ENCODE assay signal across 8 cellular contexts in the genomic region with DNA sequence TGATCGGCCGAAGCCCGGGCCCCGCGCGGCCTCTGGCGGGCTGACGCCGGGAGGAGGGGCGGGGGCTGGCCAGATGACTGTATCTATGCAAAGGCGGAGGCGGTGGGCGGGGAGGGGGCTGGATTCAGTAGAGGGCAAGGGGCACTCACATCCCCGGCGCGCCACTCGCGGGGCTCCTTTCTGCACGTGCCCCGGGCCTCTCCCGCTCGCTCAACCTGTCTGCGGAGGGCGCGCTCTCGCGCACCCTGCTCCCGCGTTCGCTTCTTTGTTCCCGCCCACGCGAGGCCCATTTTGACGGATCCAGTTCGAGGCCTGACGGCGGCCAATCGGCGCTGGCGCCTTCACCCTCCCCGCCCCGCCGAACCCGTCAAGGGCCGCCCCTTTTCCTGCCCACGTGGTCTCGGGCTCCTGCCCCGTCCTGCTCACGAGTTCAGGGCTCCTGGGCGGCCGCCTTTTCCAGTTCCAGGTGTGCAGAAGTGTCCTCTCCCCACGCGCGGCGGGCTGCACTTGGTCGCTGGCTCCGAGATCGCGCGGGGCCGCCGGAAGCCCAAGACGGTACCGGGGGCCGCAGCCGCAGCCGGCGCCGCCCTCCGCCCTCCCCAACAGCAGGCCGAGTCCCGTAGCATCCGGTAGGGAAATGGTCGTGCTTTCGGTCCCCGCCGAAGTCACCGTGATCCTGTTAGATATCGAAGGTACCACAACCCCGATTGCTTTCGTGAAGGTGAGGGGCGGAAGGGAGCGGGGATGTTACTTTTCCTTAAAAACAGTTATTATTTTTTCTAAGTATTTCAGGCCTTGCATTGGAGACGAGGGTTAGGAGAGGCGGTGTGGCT. TPM values are rescaled to one million over a fixed set of nuclear protein-coding genes. Genes with fewer than 3 reads are reported as not detected.
DNase-seq lines count a peak whose midpoint lies in the region; ATAC-seq and TF ChIP-seq lines count a peak whose summit lies in the region.

TSS of gene ENOPH1 (plus strand) at position 398 of the 833 bp plus-strand sequence. CDS start at position 638, 240 bp downstream.
TSS of gene HNRNPDL (minus strand) at position 270 of the 833 bp plus-strand sequence. CDS start 772 bp downstream, outside the sequence.

- peak; percentile 84 for ATAC-seq in GM19324 (IDR thresholded peaks at IDR 0.05; ENCODE audit: low FRiP score, unreplicated experiment)
- peak; percentile 55 for ATAC-seq in HG03469 (IDR thresholded peaks at IDR 0.05; ENCODE audit: unreplicated experiment)
- ATAC-seq in left lobe of liver, result peak; percentile 78

- H3K9me3 Mint-ChIP-seq in activated CD4-positive, alpha-beta T cell treated with anti-CD3 and anti-CD28 coated beads, Interleukin-2, amount 10 ng/mL, durations not matched to agents 24 days and 14 days, result no peaks in the 10 kb centered on the region

- peak; percentile 66 for DNase-seq in BJ (ENCODE audit: low read depth)
- peak; percentile 80 for DNase-seq in NCI-H526 treated with DMSO at 0.1 percent for 48 hours (lab: John Stamatoyannopoulos, UW)
- peak; percentile 99 for DNase-seq in activated CD4-positive, alpha-beta T cell treated with anti-CD3 and anti-CD28 coated beads, Interleukin-2, amount 10 ng/mL, durations not matched to agents 24 days and 14 days
- DNase-seq in coronary artery (ENCODE audit: low spot score), result peak; percentile 98
- DNase-seq in left lobe of liver (ENCODE audit: low spot score), result peak; percentile 98
- peak; percentile 99 for DNase-seq in stimulated activated CD4-positive, alpha-beta T cell treated with anti-CD3 and anti-CD28 coated beads, Interleukin-2, amount 100 ng/mL, for 4 hours (ENCODE audit: low read depth)

- CTCF ChIA-PET in BJ (lab: Yijun Ruan, JAX), result interaction anchor here (1.8 to 2.2 kb wide), 2 partner anchors 9 to 70 kb away, joined by 7 to 14 read pairs; no protein-coding TSS in a partner anchor

- H3K27ac ChIP-seq in coronary artery, result peak within 1 kb of the TSS; percentile 86 to 98

- no peak for TF ChIP-seq CTCF in BJ (IDR thresholded peaks at IDR 0.05; ENCODE audit: insufficient read depth, low read depth, low read length)
- no peak for TF ChIP-seq CTCF in coronary artery (IDR thresholded peaks at IDR 0.05)

- intact Hi-C loops in activated CD4-positive, alpha-beta T cell treated with anti-CD3 and anti-CD28 coated beads, Interleukin-2, amount 10 ng/mL, durations not matched to agents 24 days and 14 days (cut with micrococcal nuclease), result loop anchor here (5.0 kb wide), 1 partner anchor 927 kb away; no protein-coding TSS in a partner anchor

- peak within 1 kb of the TSS; percentile 99 for H3K4me3 ChIP-seq in BJ (ENCODE audit: low read depth, low read length)
- H3K4me3 ChIP-seq in coronary artery, result peak within 1 kb of the TSS; percentile 97

- no peaks in the 10 kb centered on the region for H3K27me3 Mint-ChIP-seq in activated CD4-positive, alpha-beta T cell treated with anti-CD3 and anti-CD28 coated beads, Interleukin-2, amount 10 ng/mL, durations not matched to agents 24 days and 14 days

- POLR2A ChIA-PET in BJ (lab: Charles Lee), result interaction anchor here (1.1 kb wide), 1 partner anchor 76 kb away, joined by 3 read pairs; no protein-coding TSS in a partner anchor

- H3K4me1 Mint-ChIP-seq in activated CD4-positive, alpha-beta T cell treated with anti-CD3 and anti-CD28 coated beads, Interleukin-2, amount 10 ng/mL, durations not matched to agents 24 days and 14 days, result peaks cover 60% of the 10 kb centered on the region

- H3K36me3 Mint-ChIP-seq in activated CD4-positive, alpha-beta T cell treated with anti-CD3 and anti-CD28 coated beads, Interleukin-2, amount 10 ng/mL, durations not matched to agents 24 days and 14 days (ENCODE audit: low read depth), result peaks cover 61% of the 10 kb centered on the region

- H3K27ac Mint-ChIP-seq in activated CD4-positive, alpha-beta T cell treated with anti-CD3 and anti-CD28 coated beads, Interleukin-2, amount 10 ng/mL, durations not matched to agents 24 days and 14 days, result peak within 1 kb of the TSS; percentile 99

- peaks cover 8% of the 10 kb centered on the region for H3K36me3 ChIP-seq in BJ (ENCODE audit: control insufficient read depth, insufficient read depth, low read length)

- peak within 1 kb of the TSS; percentile 96 for H3K4me3 Mint-ChIP-seq in activated CD4-positive, alpha-beta T cell treated with anti-CD3 and anti-CD28 coated beads, Interleukin-2, amount 10 ng/mL, durations not matched to agents 24 days and 14 days

- no peaks in the 10 kb centered on the region for H3K27me3 ChIP-seq in BJ (ENCODE audit: control insufficient read depth, insufficient read depth, low read length)

RNA-seq across cellular contexts. Expression of gene ENOPH1, which starts in this region (rescaled TPM):
- polyA plus RNA-seq in BJ (2011; rRNA removed), result 6.2 and 8.6 TPM in 2 replicates
- polyA minus RNA-seq in BJ (2011; rRNA and poly(A)+ RNA removed), result 3.5 and 4.2 TPM in 2 replicates
- 68.0 and 73.0 TPM in 2 replicates for total RNA-seq in activated CD4-positive, alpha-beta T cell treated with anti-CD3 and anti-CD28 coated beads, Interleukin-2, amount 10 ng/mL, durations not matched to agents 24 days and 14 days
- total RNA-seq in left lobe of liver, result 7.8 TPM

RNA-seq across cellular contexts. Expression of gene HNRNPDL, which starts in this region (rescaled TPM):
- polyA plus RNA-seq in BJ (2011; rRNA removed), result 74.1 and 154 TPM in 2 replicates
- 16.2 and 24.2 TPM in 2 replicates for polyA minus RNA-seq in BJ (2011; rRNA and poly(A)+ RNA removed)
- 488 and 490 TPM in 2 replicates for total RNA-seq in activated CD4-positive, alpha-beta T cell treated with anti-CD3 and anti-CD28 coated beads, Interleukin-2, amount 10 ng/mL, durations not matched to agents 24 days and 14 days
- total RNA-seq in left lobe of liver, result 52.1 TPM

Comparison
In these comparisons a context has a peak if more than half of its experiments do, and no peak if none do; other contexts are left out.
1. Peak in every context shown above with its lines: DNase-seq, ATAC-seq, H3K4me3 ChIP-seq and H3K27ac ChIP-seq.